8 cellular contexts compared by ENCODE assay signal in genomic region chr6:2999005-2999620, GRCh38. TPM values are rescaled to one million over a fixed set of nuclear protein-coding genes. Genes with fewer than 3 reads are reported as not detected.
DNase-seq lines count a peak whose midpoint lies in the region; ATAC-seq lines count a peak whose summit lies in the region.

No MANE protein-coding gene starts in this region.

- H2AFZ ChIP-seq in GM23248 = peak overlapping the region; percentile 76

- in situ Hi-C loops in GM23248 (cut with MboI) = no loop called here

- H3K9ac ChIP-seq in GM23248 (peak overlapping the region; percentile 95), skeletal muscle satellite cell (ENCODE audit: low read depth, low read length) (peak overlapping the region; percentile 59)

- no peaks in the 10 kb centered on the region for H3K36me3 ChIP-seq in GM23248 (ENCODE audit: low read depth)
- H3K36me3 ChIP-seq in MG63 = no peaks in the 10 kb centered on the region; the same call in none of the 2 replicates
- no peaks in the 10 kb centered on the region for H3K36me3 ChIP-seq in iPS DF 6.9 (ENCODE audit: control insufficient read depth, insufficient read depth, low read length)
- no peaks in the 10 kb centered on the region for H3K36me3 ChIP-seq in skeletal muscle satellite cell (ENCODE audit: insufficient read depth, low read length)

- H3F3A ChIP-seq in GM23248 (ENCODE audit: insufficient read depth) = 0 out of 2 replicates have a peak, but pooled peaks cover 13% of the 10 kb centered on the region

- H3K4me3 ChIP-seq in GM23248 (peak overlapping the region; percentile 78), MG63 (peak overlapping the region; percentile 79), iPS DF 6.9 (ENCODE audit: low read length) (peak overlapping the region; percentile 55; the same call in 1 of the 2 replicates), skeletal muscle satellite cell (ENCODE audit: low read length) (peak overlapping the region; percentile 69)

- peaks cover 9% of the 10 kb centered on the region for H3K79me2 ChIP-seq in GM23248 (ENCODE audit: insufficient read depth)

- H4K20me1 ChIP-seq in GM23248 (ENCODE audit: insufficient read depth) = no peaks in the 10 kb centered on the region

- H3K9me3 ChIP-seq in GM23248 (ENCODE audit: low read depth) (no peaks in the 10 kb centered on the region), MG63 (no peaks in the 10 kb centered on the region), iPS DF 6.9 (ENCODE audit: control insufficient read depth, insufficient read depth, low read length) (no peaks in the 10 kb centered on the region), skeletal muscle satellite cell (replicated peaks; ENCODE audit: low read length) (no peaks in the 10 kb centered on the region)

- DNase-seq in ELR (ENCODE audit: low read depth) (peak; percentile 93), GM23248 (peak; percentile 96), MG63 (peak; percentile 79), iPS DF 6.9 (ENCODE audit: low read depth, low spot score) (no peak), NCI-H2171 (lab: John Stamatoyannopoulos, UW) (no peak)

- peaks cover 20% of the 10 kb centered on the region for H3K4me1 ChIP-seq in GM23248 (ENCODE audit: insufficient read depth)
- 0 out of 2 replicates have a peak, but pooled peaks cover 2% of the 10 kb centered on the region for H3K4me1 ChIP-seq in iPS DF 6.9 (ENCODE audit: control insufficient read depth, insufficient read depth, low read length)
- H3K4me1 ChIP-seq in skeletal muscle satellite cell (ENCODE audit: control insufficient read depth, insufficient read depth, low read length) = peaks cover 16% of the 10 kb centered on the region

- H3K4me2 ChIP-seq in GM23248 (ENCODE audit: unreplicated experiment) = peak overlapping the region; percentile 84
- peak overlapping the region; percentile 84 for H3K4me2 ChIP-seq in skeletal muscle satellite cell (ENCODE audit: low read length)

- 2% methylated on average over 29 to 30 of the region's 30 CpGs for WGBS in GM23248 (ENCODE audit: low coverage in 1 of 2, low lambda C conversion rate in 2 of 2, missing lambda C conversion rate in 2 of 2), 2 experiments
- 0 to 1% (median 1%) methylated on average over 30 of the region's 30 CpGs for WGBS in adipose tissue, 3 donors
- no CpG with 5 or more reads among the region's 30 CpGs for WGBS in iPS DF 6.9 (ENCODE audit: insufficient coverage, insufficient read length)

- no peaks in the 10 kb centered on the region for H3K27me3 ChIP-seq in GM23248 (replicated peaks; ENCODE audit: insufficient read depth)
- no peaks in the 10 kb centered on the region for H3K27me3 ChIP-seq in MG63
- no peaks in the 10 kb centered on the region for H3K27me3 ChIP-seq in iPS DF 6.9 (ENCODE audit: control insufficient read depth, insufficient read depth, low read length)
- H3K27me3 ChIP-seq in skeletal muscle satellite cell (ENCODE audit: control insufficient read depth, insufficient read depth, low read length) = no peaks in the 10 kb centered on the region

- H3K27ac ChIP-seq in GM23248 = peak overlapping the region; percentile 90
- H3K27ac ChIP-seq in adipose tissue (ENCODE audit: low read depth, low read length) = peak overlapping the region; percentile 3
- H3K27ac ChIP-seq in iPS DF 6.9 (ENCODE audit: low read length) = no peak overlapping the region

- no peak for ATAC-seq in HG03439 (IDR thresholded peaks at IDR 0.05; ENCODE audit: unreplicated experiment)

- no peaks in the 10 kb centered on the region for H3K9me2 ChIP-seq in GM23248 (ENCODE audit: insufficient read depth)

RNA-seq across cellular contexts. Expression of gene NQO2, which starts 0.6 kb away (rescaled TPM):
- 26.2 and 29.6 TPM in 2 replicates for total RNA-seq in GM23248 (2014; rRNA removed; shearing (Covaris generic))
- polyA plus RNA-seq in GM23248 (2016; fragmentation: Nextera tagmentation; extraction: Ambion mirVana) = 61.0 and 64.2 TPM in 2 replicates
- 4.2 and 17.6 TPM in 2 replicates for total RNA-seq in MG63 (2014; rRNA removed; shearing (Covaris generic); ENCODE audit: low replicate concordance)
- 10 to 100 TPM; 20.1 to 99.5 (median 73.4) TPM for polyA plus RNA-seq in adipose tissue
- 47.2 and 47.7 TPM in 2 replicates for total RNA-seq in skeletal muscle satellite cell (2012; rRNA removed)

RNA-seq across cellular contexts. Expression of gene SERPINB6, which starts 27.7 kb away (rescaled TPM):
- 95.7 and 141 TPM in 2 replicates for total RNA-seq in GM23248 (2014; rRNA removed; shearing (Covaris generic))
- polyA plus RNA-seq in GM23248 (2016; fragmentation: Nextera tagmentation; extraction: Ambion mirVana) (149 and 153 TPM in 2 replicates), adipose tissue (100 to 1,000 TPM; 105 to 166 (median 139) TPM)
- 45.1 and 59.9 TPM in 2 replicates for total RNA-seq in MG63 (2014; rRNA removed; shearing (Covaris generic); ENCODE audit: low replicate concordance)
- total RNA-seq in skeletal muscle satellite cell (2012; rRNA removed) = 81.6 and 82.6 TPM in 2 replicates

Comparison
In these comparisons a context has a peak if more than half of its experiments do, and no peak if none do; other contexts are left out.
1. DNase-seq: peak in ELR (single experiment), GM23248 (single experiment) and MG63 (single experiment); none in iPS DF 6.9 (single experiment) and NCI-H2171 (single experiment).
2. Peak in every context shown above with its lines, with median percentiles within 50 percentile points of each other: H3K4me3 ChIP-seq.